ENCODE assay signal across 9 cellular contexts in genomic region chr19:35938282-35939224, GRCh38. TPM values are rescaled to one million over a fixed set of nuclear protein-coding genes. Genes with fewer than 3 reads are reported as not detected.
DNase-seq lines count a peak whose midpoint lies in the region; ATAC-seq and TF ChIP-seq lines count a peak whose summit lies in the region.
"Had no signal": no experiment of that assay in that cellular context is flagged by ENCODE, and none has a peak within 500 bp of the region (broad histone marks: within the 10 kb centered on the region; RNA-seq: fewer than 3 reads in every experiment).

No MANE protein-coding gene starts in this region.

- no peak overlapping the region for H3K23ac ChIP-seq in H9 (ENCODE audit: insufficient read length, low read depth, low read length)

- DNase-seq in H9 (no peak), T-helper 17 cell (no peak), esophagus squamous epithelium (lab: John Stamatoyannopoulos, UW) (no peak), psoas muscle (no peak)
- DNase-seq: activated CD4-positive, alpha-beta T cell treated with anti-CD3 and anti-CD28 coated beads, Interleukin-2, amount 50 U/mL, for 4 hours had no signal

- H3K36me3 Mint-ChIP-seq in H9 (ENCODE audit: insufficient read depth in 1 of 3, low read depth in 3 of 3) (peaks cover 9 to 32% (median 16%) of the 10 kb centered on the region in 3 experiments; a peak in 6 of 7 replicates), T-helper 17 cell (ENCODE audit: low read depth) (peaks cover 27% of the 10 kb centered on the region)

- no peaks in the 10 kb centered on the region for H3K27me3 ChIP-seq in H9 (ENCODE audit: insufficient read depth, low read length)
- no peaks in the 10 kb centered on the region for H3K27me3 ChIP-seq in esophagus squamous epithelium
- no peaks in the 10 kb centered on the region for H3K27me3 ChIP-seq in psoas muscle (ENCODE audit: insufficient read depth in 3 of 3, low read length in 2 of 3)

- H3K18ac ChIP-seq in H9 (ENCODE audit: insufficient read length, low read depth, low read length) = no peak overlapping the region

- H3K79me1 ChIP-seq in H9 (ENCODE audit: insufficient read depth, low read depth, low read length, poor library complexity, severe bottlenecking) = no peaks in the 10 kb centered on the region

- H3K27ac Mint-ChIP-seq in H9 = peak overlapping the region in 1 of 3 experiments; percentile 21; a peak in 1 of 7 replicates
- peak overlapping the region; percentile 87 for H3K27ac Mint-ChIP-seq in T-helper 17 cell

- no peak overlapping the region for H2AFZ ChIP-seq in H9 (ENCODE audit: low read length)

- H4K91ac ChIP-seq in H9 (ENCODE audit: insufficient read length, low read depth, low read length) = no peak overlapping the region

- H2AK5ac ChIP-seq in H9 (ENCODE audit: insufficient read length, low read length) = no peak overlapping the region

- no peaks in the 10 kb centered on the region for H3K79me2 ChIP-seq in H9 (ENCODE audit: insufficient read depth, low read length)

- H3T11ph ChIP-seq in H9 (ENCODE audit: low read length) = no peak overlapping the region

- H3K23me2 ChIP-seq in H9 (ENCODE audit: insufficient read length, low read depth, low read length, poor library complexity, severe bottlenecking) = peaks cover 24% of the 10 kb centered on the region

- H3K9ac ChIP-seq in H9 (ENCODE audit: extremely low read depth, insufficient read length, low read length) = no peak overlapping the region

- no peaks in the 10 kb centered on the region for H3K9me3 ChIP-seq in H9 (ENCODE audit: control insufficient read depth, low read depth, low read length)
- H3K9me3 ChIP-seq in T-helper 17 cell (ENCODE audit: control insufficient read depth, low read length, poor library complexity, severe bottlenecking) = no peaks in the 10 kb centered on the region
- H3K9me3 ChIP-seq in esophagus squamous epithelium = no peaks in the 10 kb centered on the region
- H3K9me3 ChIP-seq in psoas muscle = no peaks in the 10 kb centered on the region

- no peak overlapping the region for H2BK120ac ChIP-seq in H9 (ENCODE audit: low read depth, low read length, poor library complexity, severe bottlenecking)

- ATAC-seq in T-helper 17 cell = no peak
- ATAC-seq in psoas muscle = no peak
- no peak for ATAC-seq in HG03521 (IDR thresholded peaks at IDR 0.05; ENCODE audit: unreplicated experiment)
- no peak for ATAC-seq in HG02759 (IDR thresholded peaks at IDR 0.05; ENCODE audit: unreplicated experiment)
- no peak for ATAC-seq in HG02623 (IDR thresholded peaks at IDR 0.05; ENCODE audit: unreplicated experiment)
- no peak for ATAC-seq in HG03520 (IDR thresholded peaks at IDR 0.05; ENCODE audit: unreplicated experiment)

- H3K36me3 ChIP-seq in esophagus squamous epithelium (peaks cover 0 to 46% (median 8%) of the 10 kb centered on the region in 3 donors), psoas muscle (ENCODE audit: insufficient read depth in 1 of 2, low read depth in 1 of 2) (peaks cover 0 to 42% of the 10 kb centered on the region in 2 donors)

- no peak overlapping the region for H2BK5ac ChIP-seq in H9 (ENCODE audit: insufficient read length, low read length)

- no peak overlapping the region for H3K4ac ChIP-seq in H9 (ENCODE audit: low read depth, low read length)

- H3K27ac ChIP-seq in H9 (ENCODE audit: insufficient read length, low read depth, low read length) (no peak overlapping the region), esophagus squamous epithelium (no peak overlapping the region), psoas muscle (no peak overlapping the region)

- H3K4me3 ChIP-seq in esophagus squamous epithelium = peak overlapping the region in 3 of 4 donors; percentile 5 to 85 (median 74)
- peak overlapping the region; percentile 81 for H3K4me3 ChIP-seq in psoas muscle

- H3K4me3 Mint-ChIP-seq in H9 (peak overlapping the region; percentile 67 to 79), T-helper 17 cell (peak overlapping the region; percentile 100)

- peaks cover 22 to 25% of the 10 kb centered on the region in 2 experiments for H3K4me1 Mint-ChIP-seq in H9
- H3K4me1 Mint-ChIP-seq in T-helper 17 cell = peaks cover 38% of the 10 kb centered on the region

- no peaks in the 10 kb centered on the region for H4K20me1 ChIP-seq in H9 (ENCODE audit: control insufficient read depth, insufficient read depth, insufficient read length)

- H3K27me3 Mint-ChIP-seq in H9 (ENCODE audit: low read depth) (peaks cover 5% of the 10 kb centered on the region), T-helper 17 cell (no peaks in the 10 kb centered on the region)

- no peaks in the 10 kb centered on the region for H3K9me3 Mint-ChIP-seq in H9

- intact Hi-C loops in esophagus squamous epithelium (cut with DNase I) (loop anchor here (10.0 kb wide), 1 partner anchor 174 kb away; no protein-coding TSS in a partner anchor), psoas muscle (cut with DNase I) (loop anchor here in 1 of 2 donors (10.0 kb wide), 1 partner anchor 394 kb away; the partner anchor contains the start of gene TMEM147)

- TF ChIP-seq POLR2A in esophagus squamous epithelium (IDR thresholded peaks at IDR 0.05) = no peak

- H3K4me1 ChIP-seq in H9 (ENCODE audit: insufficient read depth, low read length) = peaks cover 7% of the 10 kb centered on the region; the same call in 1 of the 2 replicates
- H3K4me1 ChIP-seq in esophagus squamous epithelium = peaks cover 18 to 44% (median 20%) of the 10 kb centered on the region in 3 donors
- H3K4me1 ChIP-seq in psoas muscle = peaks cover 20% of the 10 kb centered on the region

- H3K4me2 ChIP-seq in H9 (ENCODE audit: insufficient read depth, insufficient read length, low read length) = peak overlapping the region; percentile 78

- no peak overlapping the region for H2BK20ac ChIP-seq in H9 (ENCODE audit: low read depth, low read length, poor library complexity, severe bottlenecking)

- H4K8ac ChIP-seq in H9 (replicated peaks; ENCODE audit: insufficient read length, low read depth, low read length) = no peak overlapping the region

- H3K14ac ChIP-seq in H9 (ENCODE audit: insufficient read depth, low read length) = no peak overlapping the region

- no peak overlapping the region for H4K5ac ChIP-seq in H9 (ENCODE audit: insufficient read length, low read depth, low read length)

- no peak overlapping the region for H2BK12ac ChIP-seq in H9 (ENCODE audit: insufficient read length, low read depth, low read length)

- TF ChIP-seq CTCF in H9 (conservative IDR thresholded peaks at IDR 0.05) (no peak), esophagus squamous epithelium (IDR thresholded peaks at IDR 0.05) (no peak), psoas muscle (IDR thresholded peaks at IDR 0.05) (no peak)

- WGBS in H9 (ENCODE audit: extremely low coverage, insufficient read length, low lambda C conversion rate) = no CpG with 5 or more reads among the region's 13 CpGs
- 78 to 79% methylated on average over 13 of the region's 13 CpGs for WGBS in esophagus squamous epithelium, 2 donors
- 63 to 72% (median 66%) methylated on average over 13 of the region's 13 CpGs for WGBS in psoas muscle, 3 donors

- no peak overlapping the region for H3K56ac ChIP-seq in H9 (ENCODE audit: insufficient read length, low read depth, low read length)

- H2BK15ac ChIP-seq in H9 (ENCODE audit: low read depth, low read length) = no peak overlapping the region

RNA-seq across cellular contexts. Expression of gene LRFN3, which starts 2.4 kb away (rescaled TPM):
- total RNA-seq in H9 (2021) (18.4 and 20.5 TPM in 2 replicates), T-helper 17 cell (1 to 10 TPM; 6.8 to 8.7 TPM), esophagus squamous epithelium (10 to 100 TPM in 1 of 4 donors, 1 to 10 TPM in 3; 5.6 to 12.4 (median 7.5) TPM), psoas muscle (10 to 100 TPM in 2 of 4 donors, 1 to 10 TPM in 2; 7.2 to 11.2 (median 10.0) TPM)
- 10 to 100 TPM in 2 of 3 donors, 1 to 10 TPM in 1; 8.6 to 25.6 (median 11.3) TPM for polyA plus RNA-seq in psoas muscle

RNA-seq across cellular contexts. Expression of gene TYROBP, which starts 30.5 kb away (rescaled TPM):
- not detected in 2 replicates for total RNA-seq in H9 (2021)
- 10 to 100 TPM in 1 of 2 donors, 1 to 10 TPM in 1; 5.9 to 16.7 TPM for total RNA-seq in T-helper 17 cell
- total RNA-seq in esophagus squamous epithelium = 10 to 100 TPM in 3 of 4 donors, 1 to 10 TPM in 1; 4.5 to 95.9 (median 33.8) TPM
- total RNA-seq in psoas muscle = 10 to 100 TPM in 3 of 4 donors, 1 to 10 TPM in 1; 9.4 to 22.1 (median 14.2) TPM
- polyA plus RNA-seq in psoas muscle = 10 to 100 TPM in 2 of 3 donors, 1 to 10 TPM in 1; 7.8 to 19.1 (median 10.6) TPM

RNA-seq across cellular contexts. Expression of gene HCST, which starts 36.2 kb away (rescaled TPM):
- total RNA-seq in H9 (2021) (0.68 and 1.8 TPM in 2 replicates), T-helper 17 cell (10 to 100 TPM; 63.0 to 73.7 TPM), esophagus squamous epithelium (1 to 10 TPM in 1 of 4 donors, not detected in 3; 1.3 TPM), psoas muscle (1 to 10 TPM; 1.7 to 4.7 (median 3.1) TPM)
- polyA plus RNA-seq in psoas muscle = 1 to 10 TPM; 1.1 to 4.2 (median 3.5) TPM

RNA-seq across cellular contexts. Expression of gene NFKBID, which starts 38.2 kb away (rescaled TPM):
- 18.4 and 18.8 TPM in 2 replicates for total RNA-seq in H9 (2021)
- 100 to 1,000 TPM; 128 to 140 TPM for total RNA-seq in T-helper 17 cell
- 10 to 100 TPM in 2 of 4 donors, 1 to 10 TPM in 2; 4.0 to 29.4 (median 11.6) TPM for total RNA-seq in esophagus squamous epithelium
- total RNA-seq in psoas muscle = 1 to 10 TPM in 3 of 4 donors, under 1 TPM in 1; 0.90 to 2.2 (median 1.5) TPM
- 1 to 10 TPM in 2 of 3 donors, under 1 TPM in 1; 0.75 to 1.6 (median 1.2) TPM for polyA plus RNA-seq in psoas muscle

RNA-seq across cellular contexts. Expression of gene SDHAF1, which starts 56.4 kb away (rescaled TPM):
- total RNA-seq in H9 (2021) (14.7 and 16.0 TPM in 2 replicates), T-helper 17 cell (1 to 10 TPM; 6.2 to 6.9 TPM), esophagus squamous epithelium (10 to 100 TPM; 17.6 to 40.1 (median 29.6) TPM), psoas muscle (10 to 100 TPM in 2 of 4 donors, 1 to 10 TPM in 2; 7.2 to 17.3 (median 12.2) TPM)
- 10 to 100 TPM; 12.7 to 33.3 (median 19.7) TPM for polyA plus RNA-seq in psoas muscle

Comparison
In these comparisons a context has a peak if more than half of its experiments do, and no peak if none do; other contexts are left out.
1. RNA of gene HCST, which starts 36.2 kb away (total RNA-seq): 63.0 to 73.7 TPM in T-helper 17 cell; 1.7 to 4.7 TPM in psoas muscle, 0.68 to 1.8 TPM in H9 and 1.3 TPM in esophagus squamous epithelium; every median in the first group is over 10 times any median in the second.